Comparison of ENCODE assay signal across 1 cellular context in genomic region chr17:81200201-81200600, GRCh38.
TF ChIP-seq lines count a peak whose summit lies in the region.

No MANE protein-coding gene starts in this region.

TF ChIP-seq in K562, 482 proteins besides CTCF, POLR2A, EP300 and RAD21:
- TF ChIP-seq BCLAF1 (IDR thresholded peaks at IDR 0.05; ENCODE audit: borderline replicate concordance in 1 of 2, control insufficient read depth in 1 of 2, low read depth in 2 of 2, low read length in 1 of 2) (no peak), TAL1 (IDR thresholded peaks at IDR 0.05) (no peak), POLR2G (IDR thresholded peaks at IDR 0.05; ENCODE audit: low read depth, low read length) (0 out of 2 replicates have a peak, but pooled peaks have one; percentile 17), ZNF280A (IDR thresholded peaks at IDR 0.05; ENCODE audit: low read depth, partially characterized antibody) (no peak)
